ENCODE assay signal across 37 cellular contexts in the genomic region with DNA sequence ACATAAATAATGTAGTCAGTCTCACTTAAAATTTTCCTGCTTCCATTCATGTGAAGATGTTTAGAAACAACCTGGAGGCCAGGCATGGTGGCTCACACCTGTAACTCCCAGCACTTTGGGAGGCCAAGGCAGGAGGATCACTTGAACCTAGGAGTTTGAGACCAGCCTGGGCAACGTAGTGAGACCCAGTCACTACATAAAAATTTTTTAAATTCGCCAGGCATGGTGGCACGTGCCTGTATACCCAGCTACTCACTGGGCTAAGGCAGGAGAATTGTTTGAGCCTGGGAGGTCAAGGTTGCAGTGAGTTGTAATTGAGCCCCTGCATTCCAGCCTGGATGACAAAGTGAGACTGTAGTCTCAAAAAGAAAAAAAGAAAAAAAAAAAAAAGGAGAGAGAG. TPM values are rescaled to one million over a fixed set of nuclear protein-coding genes. Genes with fewer than 3 reads are reported as not detected.
DNase-seq lines count a peak whose midpoint lies in the region; ATAC-seq, FAIRE-seq and TF ChIP-seq lines count a peak whose summit lies in the region.
"Had no signal": no experiment of that assay in that cellular context is flagged by ENCODE, and none has a peak within 500 bp of the region (broad histone marks: within the 10 kb centered on the region; RNA-seq: fewer than 3 reads in every experiment).

No MANE protein-coding gene starts in this region.

- no peaks in the 10 kb centered on the region for H3K27me3 ChIP-seq in HepG2 (ENCODE audit: control insufficient read depth in 1 of 2, insufficient read depth in 2 of 2, low read length in 2 of 2)
- no peaks in the 10 kb centered on the region for H3K27me3 ChIP-seq in right lobe of liver
- no peaks in the 10 kb centered on the region for H3K27me3 ChIP-seq in endodermal cell (ENCODE audit: control insufficient read depth, insufficient read depth, low read length, poor library complexity, severe bottlenecking)
- H3K27me3 ChIP-seq: BE2C; BLaER1; BLaER1 treated with 17β-estradiol and CSF1 and Interleukin-3, amounts not matched to agents 10 nM and 100 nM had no signal

- peak overlapping the region; percentile 58 to 68 for H3K27ac Mint-ChIP-seq in effector memory CD8-positive, alpha-beta T cell
- no peak overlapping the region for H3K27ac Mint-ChIP-seq in endodermal cell
- H3K27ac Mint-ChIP-seq: B cell; CD14-positive monocyte; CD4-positive, alpha-beta T cell; CD4-positive, CD25-positive, alpha-beta regulatory T cell; CD8-positive, alpha-beta T cell had no signal

- no peaks in the 10 kb centered on the region for H3K27me3 Mint-ChIP-seq in effector memory CD8-positive, alpha-beta T cell
- H3K27me3 Mint-ChIP-seq in endodermal cell (ENCODE audit: insufficient read depth), result peaks cover 5% of the 10 kb centered on the region
- H3K27me3 Mint-ChIP-seq: CD4-positive, alpha-beta memory T cell; CD4-positive, alpha-beta T cell had no signal

- TF ChIP-seq POLR2A in HepG2 (IDR thresholded peaks at IDR 0.05; ENCODE audit: insufficient read depth in 1 of 2, low read depth in 2 of 2, low read length in 2 of 2) (no peak), right lobe of liver (IDR thresholded peaks at IDR 0.05) (no peak)

- peaks cover 3% of the 10 kb centered on the region for H3K36me3 Mint-ChIP-seq in effector memory CD8-positive, alpha-beta T cell (ENCODE audit: insufficient read depth)
- peaks cover 2% of the 10 kb centered on the region for H3K36me3 Mint-ChIP-seq in endodermal cell (ENCODE audit: low read depth)
- H3K36me3 Mint-ChIP-seq: CD8-positive, alpha-beta T cell had no signal

- no peak for FAIRE-seq in HepG2 (lab: Jason Lieb, UNC)
- FAIRE-seq: A204.1, A549, D721Med had no signal

- intact Hi-C loops in HepG2 (cut with micrococcal nuclease; ENCODE audit: unreplicated experiment), result no loop called here
- intact Hi-C loops in right lobe of liver (cut with DNase I), result no loop called here

- H3K4me3 ChIP-seq in HepG2 (replicated peaks in 1 of 3; ENCODE audit: insufficient read depth in 1 of 3, low read depth in 2 of 3, low read length in 3 of 3), result no peak overlapping the region
- no peak overlapping the region for H3K4me3 ChIP-seq in right lobe of liver
- H3K4me3 ChIP-seq in endodermal cell (ENCODE audit: low read length), result no peak overlapping the region
- H3K4me3 ChIP-seq: A549; BLaER1; BLaER1 treated with 17β-estradiol and CSF1 and Interleukin-3, amounts not matched to agents 10 nM and 100 nM had no signal

- no peaks in the 10 kb centered on the region for H4K20me1 ChIP-seq in HepG2 (ENCODE audit: insufficient read depth, low read length)
- H4K20me1 ChIP-seq: BLaER1; BLaER1 treated with 17β-estradiol and CSF1 and Interleukin-3, amounts not matched to agents 10 nM and 100 nM had no signal

- no peak overlapping the region for H3K4me2 ChIP-seq in HepG2 (ENCODE audit: low read depth, low read length)
- H3K4me2 ChIP-seq: A549; BLaER1; BLaER1 treated with 17β-estradiol and CSF1 and Interleukin-3, amounts not matched to agents 10 nM and 100 nM had no signal

- no peak for TF ChIP-seq RAD21 in HepG2 (CRISPR knock-in tag; IDR thresholded peaks at IDR 0.05)

- H3K9me3 ChIP-seq in HepG2 (ENCODE audit: low read length) (peaks cover 7% of the 10 kb centered on the region), right lobe of liver (no peaks in the 10 kb centered on the region), endodermal cell (ENCODE audit: control insufficient read depth, low read length) (peaks cover 8% of the 10 kb centered on the region)
- H3K9me3 ChIP-seq: A549, BE2C, Caco-2 had no signal

- BruUV-seq in HepG2 (replicated peaks; lab: Mats Ljungman, UMichigan), result no TSS peak

- in situ Hi-C loops in HepG2 (cut with HindIII; ENCODE audit: extremely low pct_ligation_motif_present, low pct_unique_long_range_greater_than_20kb), result no loop called here

- H3K9ac ChIP-seq in HepG2 (ENCODE audit: insufficient read depth, low read depth, low read length), result no peak overlapping the region
- H3K9ac ChIP-seq in endodermal cell (ENCODE audit: extremely low read depth, low read length, poor library complexity, severe bottlenecking), result no peak overlapping the region
- H3K9ac ChIP-seq: BLaER1; BLaER1 treated with 17β-estradiol and CSF1 and Interleukin-3, amounts not matched to agents 10 nM and 100 nM had no signal

- H3K4me3 Mint-ChIP-seq in effector memory CD8-positive, alpha-beta T cell, result no peak overlapping the region
- H3K4me3 Mint-ChIP-seq in endodermal cell, result no peak overlapping the region
- H3K4me3 Mint-ChIP-seq: B cell; CD14-positive monocyte; CD4-positive, alpha-beta T cell; CD4-positive, CD25-positive, alpha-beta regulatory T cell; CD8-positive, alpha-beta memory T cell; CD8-positive, alpha-beta T cell had no signal

- no peak for TF ChIP-seq CTCF in HepG2 (CRISPR knock-in tag; IDR thresholded peaks at IDR 0.05)
- no peak for TF ChIP-seq CTCF in right lobe of liver (IDR thresholded peaks at IDR 0.05)
- TF ChIP-seq CTCF in endodermal cell (conservative IDR thresholded peaks at IDR 0.05), result no peak

- WGBS in HepG2 (ENCODE audit: low lambda C conversion rate), result 0% methylated on average over 3 of the region's 3 CpGs
- WGBS in right lobe of liver (ENCODE audit: insufficient coverage, low coverage, low lambda C conversion rate, missing lambda C conversion rate), result 72% methylated on average over 2 of the region's 3 CpGs
- WGBS in endodermal cell (ENCODE audit: insufficient coverage in 1 of 2, insufficient read length in 1 of 2), 2 experiments, result 85 to 94% methylated on average over 3 of the region's 3 CpGs

- POLR2A ChIA-PET in HepG2 (lab: Yijun Ruan, JAX), result no interaction called here

- peaks cover 0 to 1% of the 10 kb centered on the region in 2 donors for H3K9me3 Mint-ChIP-seq in effector memory CD8-positive, alpha-beta T cell
- H3K9me3 Mint-ChIP-seq in endodermal cell, result peaks cover 10% of the 10 kb centered on the region

- H3K27ac ChIP-seq in HepG2 (ENCODE audit: extremely low read length, insufficient read depth, low read length) (no peak overlapping the region), right lobe of liver (no peak overlapping the region), endodermal cell (ENCODE audit: low read depth, low read length) (no peak overlapping the region)
- H3K27ac ChIP-seq: 22Rv1; A549; BLaER1; BLaER1 treated with 17β-estradiol and CSF1 and Interleukin-3, amounts not matched to agents 10 nM and 100 nM; C4-2B had no signal

- H3K4me1 ChIP-seq in HepG2 (ENCODE audit: insufficient read depth, low read length) (no peaks in the 10 kb centered on the region), right lobe of liver (no peaks in the 10 kb centered on the region), endodermal cell (ENCODE audit: control insufficient read depth, insufficient read depth, low read length) (peaks cover 8% of the 10 kb centered on the region)
- H3K4me1 ChIP-seq: A549; BE2C; BLaER1; BLaER1 treated with 17β-estradiol and CSF1 and Interleukin-3, amounts not matched to agents 10 nM and 100 nM had no signal

- TF ChIP-seq EP300 in HepG2 (IDR thresholded peaks at IDR 0.05; ENCODE audit: low read depth in 2 of 2, low read length in 2 of 2), result no peak
- TF ChIP-seq EP300 in HepG2 (CRISPR knock-in tag; IDR thresholded peaks at IDR 0.05; ENCODE audit: borderline replicate concordance), result no peak

- H3K36me3 ChIP-seq in HepG2 (replicated peaks in 1 of 2; ENCODE audit: control insufficient read depth in 1 of 2, insufficient read depth in 2 of 2, low read length in 2 of 2), result no peaks in the 10 kb centered on the region
- H3K36me3 ChIP-seq in right lobe of liver, result no peaks in the 10 kb centered on the region
- no peaks in the 10 kb centered on the region for H3K36me3 ChIP-seq in endodermal cell (ENCODE audit: control insufficient read depth, insufficient read depth, low read length)
- H3K36me3 ChIP-seq: BE2C; BLaER1; BLaER1 treated with 17β-estradiol and CSF1 and Interleukin-3, amounts not matched to agents 10 nM and 100 nM had no signal

- DNase-seq in HepG2 (ENCODE audit: low spot score) (peak; percentile 30), right lobe of liver (no peak), endodermal cell (peak; percentile 10), left kidney (ENCODE audit: low read depth, low spot score) (peak; percentile 24), GM19238 (ENCODE audit: insufficient read length, low spot score) (no peak)
- no peak for DNase-seq in effector memory CD8-positive, alpha-beta T cell
- DNase-seq: 8988T; ACHN; AML-193; BE2C; C1 segment of cervical spinal cord; Caco-2; Calu3; CD4-positive, alpha-beta memory T cell; CD4-positive, alpha-beta T cell; CD4-positive, CD25-positive, alpha-beta regulatory T cell; CD8-positive, alpha-beta memory T cell; CD8-positive, alpha-beta T cell; COR-L47; DMS 273 treated with DMSO at 0.1 percent for 48 hours; DMS153; DMS53; DMS79; DMS79 treated with DMSO at 0.1 percent for 48 hours; DND-41; EL had no signal

- no peak overlapping the region for H2AFZ ChIP-seq in HepG2 (ENCODE audit: low read length)

- CTCF ChIA-PET in HepG2 (lab: Yijun Ruan, JAX; ENCODE audit: low intra/inter-chr PET ratio, low total read pairs), result no interaction called here

- H3K4me1 Mint-ChIP-seq in effector memory CD8-positive, alpha-beta T cell (ENCODE audit: low read depth in 2 of 2), result peaks cover 4 to 24% of the 10 kb centered on the region in 2 donors
- H3K4me1 Mint-ChIP-seq in endodermal cell, result peaks cover 12% of the 10 kb centered on the region
- H3K4me1 Mint-ChIP-seq: B cell, CD14-positive monocyte had no signal

- ATAC-seq in HepG2 (peak; percentile 39; the same call in 1 of the 3 replicates), right lobe of liver (no peak), HG03460 (IDR thresholded peaks at IDR 0.05; ENCODE audit: unreplicated experiment) (no peak), HG03196 (IDR thresholded peaks at IDR 0.05; ENCODE audit: unreplicated experiment) (no peak)
- ATAC-seq in effector memory CD8-positive, alpha-beta T cell (replicated peaks), result no peak
- ATAC-seq: A549; CD8-positive, alpha-beta T cell had no signal

- no peaks in the 10 kb centered on the region for H3K79me2 ChIP-seq in HepG2 (ENCODE audit: insufficient read depth, low read length)

RNA-seq across cellular contexts. Expression of a gene that starts 47.3 kb away (rescaled TPM):
- total RNA-seq in HepG2 (2016; rRNA removed; fragmentation: Illumina TruSeq; extraction: Trizol) (12.7 and 14.2 TPM in 2 replicates), right lobe of liver (1 to 10 TPM; 1.1 to 6.3 (median 4.1) TPM), endodermal cell (10 to 100 TPM; 38.2 TPM)
- 3.9 and 4.1 TPM in 2 replicates for total RNA-seq in HepG2 (2016; cell fraction: cytosol; rRNA removed; fragmentation: Illumina TruSeq; extraction: Trizol; ENCODE audit: low read depth)
- 12.3 and 12.7 TPM in 2 replicates for total RNA-seq in HepG2 (2016; cell fraction: insoluble cytoplasmic fraction; rRNA removed; fragmentation: Illumina TruSeq; extraction: Trizol)
- total RNA-seq in HepG2 (2016; cell fraction: membrane; rRNA removed; fragmentation: Illumina TruSeq; extraction: Trizol), result 7.4 and 7.6 TPM in 2 replicates
- 18.9 and 19.8 TPM in 2 replicates for total RNA-seq in HepG2 (2016; cell fraction: nucleus; rRNA removed; fragmentation: Illumina TruSeq; extraction: Trizol)
- polyA plus RNA-seq in HepG2 (2011; rRNA removed), result 6.9 and 8.5 TPM in 2 replicates
- polyA plus RNA-seq in HepG2 (2011; cell fraction: cytosol; rRNA removed), result 3.5 and 4.6 TPM in 2 replicates
- 11.4 and 11.9 TPM in 2 replicates for polyA plus RNA-seq in HepG2 (2011; cell fraction: nucleus; rRNA removed)
- polyA plus RNA-seq in HepG2 (2012), result 6.5 TPM in 2 replicates
- polyA plus RNA-seq in HepG2 (2016; cell fraction: cytosol; fragmentation: Illumina TruSeq; extraction: Trizol; ENCODE audit: low read depth), result 0.54 and 0.65 TPM in 2 replicates
- polyA plus RNA-seq in HepG2 (2016; cell fraction: insoluble cytoplasmic fraction; fragmentation: Illumina TruSeq; extraction: Trizol; ENCODE audit: low read depth), result 14.7 and 15.7 TPM in 2 replicates
- polyA plus RNA-seq in HepG2 (2016; cell fraction: membrane; fragmentation: Illumina TruSeq; extraction: Trizol; ENCODE audit: low read depth), result 3.0 and 3.5 TPM in 2 replicates
- polyA plus RNA-seq in HepG2 (2016; cell fraction: nucleus; fragmentation: Illumina TruSeq; extraction: Trizol; ENCODE audit: insufficient read depth, low read depth), result 42.2 and 42.9 TPM in 2 replicates
- 5.7 and 12.9 TPM in 2 replicates for polyA minus RNA-seq in HepG2 (2011; rRNA and poly(A)+ RNA removed; ENCODE audit: low replicate concordance)
- 6.1 and 6.4 TPM in 2 replicates for polyA minus RNA-seq in HepG2 (2011; cell fraction: cytosol; rRNA and poly(A)+ RNA removed)
- 10.7 TPM in 2 replicates for polyA minus RNA-seq in HepG2 (2011; cell fraction: nucleus; rRNA and poly(A)+ RNA removed)
- 26.8 TPM for polyA plus RNA-seq in endodermal cell (2013, experiment 1 of 2)
- polyA plus RNA-seq in endodermal cell (2013, experiment 2 of 2), result 26.3 TPM

Comparison
In these comparisons a context has a peak if more than half of its experiments do, and no peak if none do; other contexts are left out.
1. DNase-seq: peak in HepG2 (single experiment), endodermal cell (single experiment) and left kidney (single experiment); none in right lobe of liver (0 of 3), effector memory CD8-positive, alpha-beta T cell (0 of 3) and GM19238 (single experiment).